ENCODE assay signal across 12 cellular contexts in genomic region chr3:16329792-16330061, GRCh38.
DNase-seq lines count a peak whose midpoint lies in the region; ATAC-seq lines count a peak whose summit lies in the region.
"Had no signal": no experiment of that assay in that cellular context is flagged by ENCODE, and none has a peak within 500 bp of the region (broad histone marks: within the 10 kb centered on the region; RNA-seq: fewer than 3 reads in every experiment).

No MANE protein-coding gene starts in this region.

- no peak overlapping the region for H2BK120ac ChIP-seq in mesendoderm (ENCODE audit: low read depth, low read length)

- H3K4me2 ChIP-seq in mesendoderm (ENCODE audit: low read length), result no peak overlapping the region
- H3K4me2 ChIP-seq: BLaER1 had no signal

- H3K4me1 Mint-ChIP-seq in activated naive CD8-positive, alpha-beta T cell treated with anti-CD3 and anti-CD28 coated beads for 36 hours, result peaks cover 25% of the 10 kb centered on the region

- peaks cover 2% of the 10 kb centered on the region for H3K4me1 ChIP-seq in mesendoderm (ENCODE audit: control insufficient read depth, low read depth, low read length)
- H3K4me1 ChIP-seq: BLaER1, testis had no signal

- H3K36me3 ChIP-seq in mesendoderm (ENCODE audit: control insufficient read depth, insufficient read depth, low read length), result no peaks in the 10 kb centered on the region

- no peak overlapping the region for H4K5ac ChIP-seq in mesendoderm (ENCODE audit: low read length)

- no peak overlapping the region for H3K4me3 ChIP-seq in mesendoderm (ENCODE audit: low read length)
- H3K4me3 ChIP-seq: BLaER1, SJSA1, testis had no signal

- no peak overlapping the region for H3K56ac ChIP-seq in mesendoderm (ENCODE audit: low read length)

- H3K27ac Mint-ChIP-seq in activated naive CD8-positive, alpha-beta T cell treated with anti-CD3 and anti-CD28 coated beads for 36 hours, result peak overlapping the region; percentile 27

- H3K18ac ChIP-seq in mesendoderm (ENCODE audit: low read length), result no peak overlapping the region

- H3K23ac ChIP-seq in mesendoderm (ENCODE audit: low read length), result no peak overlapping the region

- no peak overlapping the region for H4K8ac ChIP-seq in mesendoderm (ENCODE audit: low read depth, low read length)

- H2BK5ac ChIP-seq in mesendoderm (ENCODE audit: low read length), result no peak overlapping the region

- peaks cover 66% of the 10 kb centered on the region for H3K36me3 Mint-ChIP-seq in activated naive CD8-positive, alpha-beta T cell treated with anti-CD3 and anti-CD28 coated beads for 36 hours

- no peaks in the 10 kb centered on the region for H3K79me2 ChIP-seq in mesendoderm (ENCODE audit: control insufficient read depth, insufficient read depth, low read length)

- H3K79me1 ChIP-seq in mesendoderm (ENCODE audit: low read length), result no peaks in the 10 kb centered on the region

- H3K9ac ChIP-seq in mesendoderm (ENCODE audit: low read length), result no peak overlapping the region
- H3K9ac ChIP-seq: BLaER1 had no signal

- H3K27ac ChIP-seq in mesendoderm (ENCODE audit: low read depth, low read length), result peak overlapping the region; percentile 17
- H3K27ac ChIP-seq: BLaER1, SJSA1, testis had no signal

- no CpG with 5 or more reads among the region's 9 CpGs for WGBS in mesendoderm (ENCODE audit: extremely low coverage, insufficient coverage, low lambda C conversion rate)

- no peak overlapping the region for H3K4me3 Mint-ChIP-seq in activated naive CD8-positive, alpha-beta T cell treated with anti-CD3 and anti-CD28 coated beads for 36 hours
- H3K4me3 Mint-ChIP-seq: activated naive CD8-positive, alpha-beta T cell treated with anti-CD3 and anti-CD28 coated beads, Interleukin-2, amount 10 ng/mL, durations not matched to agents 7 days and 5 days had no signal

- no peak for ATAC-seq in GM21515 (IDR thresholded peaks at IDR 0.05; ENCODE audit: unreplicated experiment)

- H2BK15ac ChIP-seq in mesendoderm (replicated peaks; ENCODE audit: low read depth), result no peak overlapping the region

- no peaks in the 10 kb centered on the region for H3K27me3 ChIP-seq in mesendoderm (ENCODE audit: insufficient read depth, low read length, poor library complexity)
- H3K27me3 ChIP-seq: BLaER1, SJSA1, testis had no signal

- peaks cover 23% of the 10 kb centered on the region for H3K9me3 Mint-ChIP-seq in activated naive CD8-positive, alpha-beta T cell treated with anti-CD3 and anti-CD28 coated beads for 36 hours

- no peaks in the 10 kb centered on the region for H3K27me3 Mint-ChIP-seq in activated naive CD8-positive, alpha-beta T cell treated with anti-CD3 and anti-CD28 coated beads for 36 hours
- H3K27me3 Mint-ChIP-seq: activated naive CD8-positive, alpha-beta T cell treated with anti-CD3 and anti-CD28 coated beads, Interleukin-2, amount 10 ng/mL, durations not matched to agents 7 days and 5 days had no signal

- H2AK5ac ChIP-seq in mesendoderm (ENCODE audit: low read length), result no peak overlapping the region

- DNase-seq in DMS79 treated with DMSO at 0.1 percent for 48 hours (lab: John Stamatoyannopoulos, UW) (peak; percentile 78), NCI-H1105 treated with DMSO at 0.1 percent for 48 hours (lab: John Stamatoyannopoulos, UW) (peak; percentile 81), mesendoderm (peak; percentile 82), NCI-H2171 treated with DMSO at 0.1 percent for 48 hours (lab: John Stamatoyannopoulos, UW) (no peak), superior temporal gyrus (ENCODE audit: extremely low spot score) (no peak)
- no peak for DNase-seq in activated naive CD8-positive, alpha-beta T cell treated with anti-CD3 and anti-CD28 coated beads for 36 hours
- DNase-seq: activated naive CD8-positive, alpha-beta T cell treated with anti-CD3 and anti-CD28 coated beads, Interleukin-2, amount 10 ng/mL, durations not matched to agents 7 days and 5 days; cerebellar nuclear complex; testis had no signal

- no peak overlapping the region for H3K4ac ChIP-seq in mesendoderm (ENCODE audit: low read depth, low read length)

Comparison
In these comparisons a context has a peak if more than half of its experiments do, and no peak if none do; other contexts are left out.
1. DNase-seq: peak in DMS79 treated with DMSO at 0.1 percent for 48 hours (single experiment), NCI-H1105 treated with DMSO at 0.1 percent for 48 hours (single experiment) and mesendoderm (single experiment); none in activated naive CD8-positive, alpha-beta T cell treated with anti-CD3 and anti-CD28 coated beads for 36 hours (single experiment), NCI-H2171 treated with DMSO at 0.1 percent for 48 hours (single experiment) and superior temporal gyrus (single experiment).